ENCODE assay signal across 8 cellular contexts in genomic region chr6:2749972-2750600, GRCh38. TPM values are rescaled to one million over a fixed set of nuclear protein-coding genes. Genes with fewer than 3 reads are reported as not detected.
A peak's percentile ranks its signal among the peaks of the same experiment; 100 is the strongest.
DNase-seq lines count a peak whose midpoint lies in the region; ATAC-seq and TF ChIP-seq lines count a peak whose summit lies in the region.

No MANE protein-coding gene starts in this region.

- intact Hi-C loops in HCT116 (cut with micrococcal nuclease) = no loop called here
- intact Hi-C loops in Panc1 (cut with micrococcal nuclease; ENCODE audit: unreplicated experiment) = no loop called here
- intact Hi-C loops in vagina (cut with DNase I) = no loop called here

- ATAC-seq in HCT116 (peak; percentile 84), Panc1 (peak; percentile 70), HG03196 (IDR thresholded peaks at IDR 0.05; ENCODE audit: unreplicated experiment) (no peak)

- H4K20me1 ChIP-seq in HCT116 (ENCODE audit: insufficient read depth) = no peaks in the 10 kb centered on the region

- no peaks in the 10 kb centered on the region for H3K9me3 Mint-ChIP-seq in osteocyte (ENCODE audit: unreplicated experiment)

- in situ Hi-C loops in Panc1 (cut with HindIII; ENCODE audit: low pct_unique_long_range_greater_than_20kb, low sequenced_read_pairs) = no loop called here

- H3K4me3 ChIP-seq in AG10803 (ENCODE audit: low read length) (no peak overlapping the region), HCT116 (replicated peaks in 1 of 2; ENCODE audit: low read depth in 1 of 2, low read length in 2 of 2) (0 out of 4 replicates have a peak overlapping the region, but pooled peaks of 1 of the 2 experiments have one; percentile 15), Panc1 (ENCODE audit: low read depth in 2 of 2, low read length in 2 of 2) (no peak overlapping the region), fibroblast of the aortic adventitia (ENCODE audit: low read depth, low read length) (no peak overlapping the region), vagina (no peak overlapping the region)

- H3K27ac Mint-ChIP-seq in osteocyte (ENCODE audit: unreplicated experiment) = no peak overlapping the region

- H3K79me2 ChIP-seq in HCT116 (ENCODE audit: insufficient read depth, low read length) = no peaks in the 10 kb centered on the region

- H3K4me2 ChIP-seq in HCT116 (ENCODE audit: low read length) = peak overlapping the region; percentile 56

- no peak overlapping the region for H3K27ac ChIP-seq in HCT116 (ENCODE audit: low read depth, low read length)
- H3K27ac ChIP-seq in Panc1 (ENCODE audit: low read length) = no peak overlapping the region
- H3K27ac ChIP-seq in vagina = no peak overlapping the region

- H3K9me3 ChIP-seq in HCT116 (ENCODE audit: control insufficient read depth in 1 of 2, insufficient read depth in 1 of 2, low read depth in 1 of 2, low read length in 2 of 2) (no peaks in the 10 kb centered on the region), Panc1 (ENCODE audit: control insufficient read depth, insufficient read depth, low read depth, low read length) (no peaks in the 10 kb centered on the region), vagina (no peaks in the 10 kb centered on the region)

- H3K4me1 ChIP-seq in HCT116 (ENCODE audit: control insufficient read depth in 1 of 2, insufficient read depth in 2 of 2, low read length in 2 of 2) (peaks cover 0 to 9% of the 10 kb centered on the region in 2 experiments; a peak in 2 of 4 replicates), Panc1 (ENCODE audit: control insufficient read depth, insufficient read depth, low read length) (no peaks in the 10 kb centered on the region), vagina (peaks cover 10% of the 10 kb centered on the region)

- H2AFZ ChIP-seq in HCT116 (ENCODE audit: low read depth, low read length, poor library complexity, severe bottlenecking) = peak overlapping the region; percentile 100

- no peaks in the 10 kb centered on the region for H3K36me3 ChIP-seq in HCT116 (ENCODE audit: control insufficient read depth in 1 of 2, insufficient read depth in 2 of 2, low read length in 2 of 2)
- no peaks in the 10 kb centered on the region for H3K36me3 ChIP-seq in Panc1 (ENCODE audit: control insufficient read depth, insufficient read depth, low read length)
- H3K36me3 ChIP-seq in vagina = no peaks in the 10 kb centered on the region

- RAD21 ChIA-PET in HCT116 (lab: Charles Lee; ENCODE audit: low non-redundant PET in 1 of 2, low total read pairs in 2 of 2, uncharacterized antibody in 2 of 2, unreplicated experiment in 2 of 2) = interaction anchor here in 1 of 2 experiments (0.5 to 1.1 kb wide), 2 partner anchors 12 to 1241 kb away, joined by 3 read pairs; no protein-coding TSS in a partner anchor

- no peak overlapping the region for H3K4me3 Mint-ChIP-seq in osteocyte (ENCODE audit: unreplicated experiment)

- peak; percentile 46 for DNase-seq in AG10803 (ENCODE audit: low read depth)
- DNase-seq in HCT116 (ENCODE audit: low read depth, low spot score) = peak; percentile 43
- DNase-seq in Panc1 (ENCODE audit: low read depth, low spot score) = no peak
- DNase-seq in activated T-helper 1 cell treated with Interleukin-2 at 50 U/mL for 16 hours (ENCODE audit: low read depth) = peak; percentile 25
- DNase-seq in fibroblast of the aortic adventitia (ENCODE audit: low read depth) = peak; percentile 76
- DNase-seq in osteocyte (ENCODE audit: extremely low spot score, unreplicated experiment) = no peak
- DNase-seq in vagina (ENCODE audit: extremely low spot score in 2 of 2) = no peak

- no peak for TF ChIP-seq POLR2A in HCT116 (IDR thresholded peaks at IDR 0.05; ENCODE audit: borderline replicate concordance, extremely low read depth, insufficient read depth, insufficient read length)
- no peak for TF ChIP-seq POLR2A in vagina (IDR thresholded peaks at IDR 0.05)

- H3K36me3 Mint-ChIP-seq in osteocyte (ENCODE audit: unreplicated experiment) = peaks cover 2% of the 10 kb centered on the region

- TF ChIP-seq CTCF in AG10803 (conservative IDR thresholded peaks at IDR 0.05; ENCODE audit: low read length) (peak; percentile 89), HCT116 (IDR thresholded peaks at IDR 0.05 in 2 of 3, conservative IDR thresholded peaks at IDR 0.05 in 1 of 3; ENCODE audit: borderline replicate concordance in 1 of 3, insufficient read depth in 1 of 3, low read depth in 2 of 3, low read length in 2 of 3) (peak; percentile 63 to 82 (median 79)), Panc1 (IDR thresholded peaks at IDR 0.05) (peak; percentile 92), fibroblast of the aortic adventitia (IDR thresholded peaks at IDR 0.05; ENCODE audit: insufficient read depth, low read length) (peak; percentile 79), osteocyte (IDR thresholded peaks at IDR 0.05) (peak; percentile 88), vagina (IDR thresholded peaks at IDR 0.05) (peak in 2 of 3 experiments; percentile 33 to 64)

- H3K4me1 Mint-ChIP-seq in osteocyte (ENCODE audit: unreplicated experiment) = peaks cover 16% of the 10 kb centered on the region

- no peaks in the 10 kb centered on the region for H3K27me3 Mint-ChIP-seq in osteocyte (ENCODE audit: unreplicated experiment)

- no peaks in the 10 kb centered on the region for H3K9me2 ChIP-seq in HCT116 (ENCODE audit: insufficient read depth)

- CTCF ChIA-PET in HCT116 (lab: Charles Lee) = interaction anchor here (0.8 to 2.5 kb wide), 13 partner anchors 8 to 1198 kb away, joined by 3 to 21 read pairs (median 4); partner anchors contain the start of genes SERPINB6 and WRNIP1
- CTCF ChIA-PET in Panc1 (lab: Charles Lee) = interaction anchor here (0.5 to 2.2 kb wide), 7 partner anchors 8 to 1265 kb away, joined by 3 to 12 read pairs (median 4); no protein-coding TSS in a partner anchor

- no peak overlapping the region for H3K9ac ChIP-seq in HCT116 (ENCODE audit: low read length)

- POLR2A ChIA-PET in HCT116 (lab: Charles Lee) = no interaction called here
- POLR2A ChIA-PET in Panc1 (lab: Charles Lee) = no interaction called here

- peak; percentile 61 for TF ChIP-seq RAD21 in HCT116 (IDR thresholded peaks at IDR 0.05; ENCODE audit: low read depth)

- no peaks in the 10 kb centered on the region for H3K27me3 ChIP-seq in HCT116 (ENCODE audit: insufficient read depth, low read length)
- H3K27me3 ChIP-seq in Panc1 (ENCODE audit: control insufficient read depth, insufficient read depth, low read length) = no peaks in the 10 kb centered on the region
- no peaks in the 10 kb centered on the region for H3K27me3 ChIP-seq in vagina

- BruUV-seq in HCT116 (replicated peaks; lab: Mats Ljungman, UMichigan) (no TSS peak), Panc1 (replicated peaks; lab: Mats Ljungman, UMichigan) (no TSS peak)

TF ChIP-seq in HCT116, 20 proteins besides CTCF, POLR2A, EP300 and RAD21 (continues in another document):
- TF ChIP-seq MAX (IDR thresholded peaks at IDR 0.05) = 0 out of 2 replicates have a peak, but pooled peaks have one; percentile 34
- TF ChIP-seq POLR2AphosphoS5 (IDR thresholded peaks at IDR 0.05; ENCODE audit: low read depth, low read length) = no peak
- TF ChIP-seq CEBPB (IDR thresholded peaks at IDR 0.05; ENCODE audit: low read depth) = no peak
- TF ChIP-seq SP1 (IDR thresholded peaks at IDR 0.05; ENCODE audit: low read depth) = no peak
- TF ChIP-seq, protein P1, sequence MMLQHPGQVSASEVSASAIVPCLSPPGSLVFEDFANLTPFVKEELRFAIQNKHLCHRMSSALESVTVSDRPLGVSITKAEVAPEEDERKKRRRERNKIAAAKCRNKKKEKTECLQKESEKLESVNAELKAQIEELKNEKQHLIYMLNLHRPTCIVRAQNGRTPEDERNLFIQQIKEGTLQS (IDR thresholded peaks at IDR 0.05) = no peak
- no peak for TF ChIP-seq ZFX (IDR thresholded peaks at IDR 0.05)
- no peak for TF ChIP-seq CBX3 (IDR thresholded peaks at IDR 0.05; ENCODE audit: low read depth)
- no peak for TF ChIP-seq JUND (IDR thresholded peaks at IDR 0.05)
- no peak for TF ChIP-seq REST (IDR thresholded peaks at IDR 0.05; ENCODE audit: low read depth)
- no peak for TF ChIP-seq YY1 (IDR thresholded peaks at IDR 0.05; ENCODE audit: extremely low read depth, insufficient replicate concordance, low read depth, low read length)

RNA-seq across cellular contexts. Expression of gene MYLK4, which starts 0.6 kb away (rescaled TPM):
- total RNA-seq in HCT116 (2021; ENCODE audit: unreplicated experiment) = 0.27 TPM
- 0.13 and 0.16 TPM in 2 replicates for polyA plus RNA-seq in HCT116 (2012)
- total RNA-seq in Panc1 (2021; ENCODE audit: unreplicated experiment) = 0.85 TPM
- polyA plus RNA-seq in Panc1 (2012; ENCODE audit: insufficient read length) = 0.30 TPM
- 0.72 and 0.98 TPM in 2 replicates for total RNA-seq in fibroblast of the aortic adventitia (ENCODE audit: low replicate concordance)
- total RNA-seq in osteocyte = 0.78 and 1.0 TPM in 2 replicates
- 0.74 TPM for total RNA-seq in vagina

RNA-seq across cellular contexts. Expression of gene WRNIP1, which starts 15.1 kb away (rescaled TPM):
- total RNA-seq in HCT116 (2021; ENCODE audit: unreplicated experiment) = 78.8 TPM
- 73.0 and 89.0 TPM in 2 replicates for polyA plus RNA-seq in HCT116 (2012)
- total RNA-seq in Panc1 (2021; ENCODE audit: unreplicated experiment) = 69.1 TPM
- polyA plus RNA-seq in Panc1 (2012; ENCODE audit: insufficient read length) = 66.7 TPM
- 25.8 and 29.4 TPM in 2 replicates for total RNA-seq in fibroblast of the aortic adventitia (ENCODE audit: low replicate concordance)
- 35.9 and 40.6 TPM in 2 replicates for total RNA-seq in osteocyte
- 50.1 TPM for total RNA-seq in vagina

Comparison
In these comparisons a context has a peak if more than half of its experiments do, and no peak if none do; other contexts are left out.
1. DNase-seq: peak in AG10803 (single experiment), HCT116 (single experiment), activated T-helper 1 cell treated with Interleukin-2 at 50 U/mL for 16 hours (single experiment) and fibroblast of the aortic adventitia (single experiment); none in Panc1 (single experiment), osteocyte (single experiment) and vagina (0 of 2).
2. Peak in every context shown above with its lines, with median percentiles within 50 percentile points of each other: CTCF ChIP-seq.